24 cellular contexts compared by ENCODE assay signal in genomic region chr5:66129184-66129583, GRCh38.
"Had no signal": no experiment of that assay in that cellular context is flagged by ENCODE, and none has a peak within 500 bp of the region (broad histone marks: within the 10 kb centered on the region; RNA-seq: fewer than 3 reads in every experiment).

No MANE protein-coding gene starts in this region.

- H3K27me3 Mint-ChIP-seq: stimulated activated naive B cell treated with anti-CD40 and anti-IgM and Interleukin-4, amounts not matched to agents 10 μg/mL and 1 μg/mL and 100 μg/mL, for 72 hours; stimulated activated naive CD8-positive, alpha-beta T cell treated with anti-CD3 and anti-CD28 coated beads, Interleukin-15, amount 100 ng/mL, for 72 hours had no signal

- H3K9me3 ChIP-seq: mucosa of descending colon, pancreas, psoas muscle, right atrium auricular region, sigmoid colon, testis, upper lobe of right lung, vagina had no signal

- H3K4me1 ChIP-seq: neural progenitor cell, pancreas, right atrium auricular region, sigmoid colon, testis, tibial nerve, upper lobe of right lung, vagina had no signal

- H3K4me3 Mint-ChIP-seq: natural killer cell; neural progenitor cell; stimulated activated naive B cell treated with anti-CD40 and anti-IgM and Interleukin-4, amounts not matched to agents 10 μg/mL and 1 μg/mL and 100 μg/mL, for 72 hours; stimulated activated naive CD8-positive, alpha-beta T cell treated with anti-CD3 and anti-CD28 coated beads, Interleukin-15, amount 100 ng/mL, for 72 hours had no signal

- H3K27ac ChIP-seq: heart right ventricle, neural progenitor cell, pancreas, psoas muscle, right atrium auricular region, sigmoid colon, skin epidermis, testis, tibial nerve, upper lobe of right lung, vagina had no signal

- H3K4me1 Mint-ChIP-seq: natural killer cell; neural progenitor cell; stimulated activated naive B cell treated with anti-CD40 and anti-IgM and Interleukin-4, amounts not matched to agents 10 μg/mL and 1 μg/mL and 100 μg/mL, for 72 hours; stimulated activated naive CD8-positive, alpha-beta T cell treated with anti-CD3 and anti-CD28 coated beads, Interleukin-15, amount 100 ng/mL, for 72 hours had no signal

- H2AFZ ChIP-seq: neural progenitor cell had no signal

- H3K4me3 ChIP-seq: heart right ventricle, mucosa of descending colon, neural progenitor cell, pancreas, psoas muscle, right atrium auricular region, sigmoid colon, skin epidermis, testis, tibial nerve, upper lobe of right lung, vagina had no signal

- H3K36me3 Mint-ChIP-seq: natural killer cell, neural progenitor cell had no signal

- H3K4me2 ChIP-seq: neural progenitor cell had no signal

- H3K9me3 Mint-ChIP-seq: neural progenitor cell; stimulated activated naive CD8-positive, alpha-beta T cell treated with anti-CD3 and anti-CD28 coated beads, Interleukin-15, amount 100 ng/mL, for 72 hours had no signal

- ATAC-seq: esophagus mucosa; heart right ventricle; left lobe of liver; mucosa of descending colon; natural killer cell; pancreas; psoas muscle; stimulated activated naive B cell treated with anti-CD40 and anti-IgM and Interleukin-4, amounts not matched to agents 10 μg/mL and 1 μg/mL and 100 μg/mL, for 72 hours; stimulated activated naive CD8-positive, alpha-beta T cell treated with anti-CD3 and anti-CD28 coated beads, Interleukin-15, amount 100 ng/mL, for 72 hours; upper lobe of right lung had no signal

- H3K27me3 ChIP-seq: heart right ventricle, neural progenitor cell, pancreas, right atrium auricular region, sigmoid colon, testis, tibial nerve, upper lobe of right lung, vagina had no signal

- DNase-seq: effector memory CD4-positive, alpha-beta T cell; heart right ventricle; hypothalamus; kidney glomerular epithelial cell; mammary epithelial cell; mucosa of descending colon; natural killer cell; occipital lobe; pancreas; psoas muscle; sigmoid colon; stimulated activated CD4-positive, alpha-beta T cell treated with anti-CD3 and anti-CD28 coated beads, Interleukin-2, amount 100 ng/mL, for 24 hours; stimulated activated CD4-positive, alpha-beta T cell treated with anti-CD3 and anti-CD28 coated beads, Interleukin-4, amount 100 ng/mL, for 4 hours; stimulated activated naive B cell treated with anti-CD40 and anti-IgM and Interleukin-4, amounts not matched to agents 10 μg/mL and 1 μg/mL and 100 μg/mL, for 72 hours; stimulated activated naive CD8-positive, alpha-beta T cell treated with anti-CD3 and anti-CD28 coated beads, Interleukin-15, amount 100 ng/mL, for 72 hours; testis; upper lobe of right lung had no signal

- H3K36me3 ChIP-seq: heart right ventricle, neural progenitor cell, pancreas, right atrium auricular region, sigmoid colon, tibial nerve, upper lobe of right lung, vagina had no signal

- H3K9ac ChIP-seq: neural progenitor cell had no signal
